8 cellular contexts compared by ENCODE assay signal in genomic region chr19:53520547-53521372, GRCh38. TPM values are rescaled to one million over a fixed set of nuclear protein-coding genes. Genes with fewer than 3 reads are reported as not detected.
A peak's percentile ranks its signal among the peaks of the same experiment; 100 is the strongest.
DNase-seq lines count a peak whose midpoint lies in the region; ATAC-seq and TF ChIP-seq lines count a peak whose summit lies in the region.

No MANE protein-coding gene starts in this region.

- ATAC-seq in GM19467 (IDR thresholded peaks at IDR 0.05; ENCODE audit: unreplicated experiment), result peak; percentile 88
- ATAC-seq in activated T-cell treated with anti-CD3 and anti-CD28 coated beads, Interleukin-2, amount 50 U/mL, for 4 hours, result peak; percentile 99

- no peaks in the 10 kb centered on the region for H4K20me1 ChIP-seq in OCI-LY7 (ENCODE audit: insufficient read depth, low read length)

- H3K4me1 ChIP-seq in OCI-LY7 (ENCODE audit: insufficient read depth, low read length, poor library complexity, severe bottlenecking) (peaks cover 5% of the 10 kb centered on the region), esophagus muscularis mucosa (peaks cover 6 to 17% (median 15%) of the 10 kb centered on the region in 4 donors), muscle layer of colon (ENCODE audit: insufficient read depth, low read length) (peaks cover 9% of the 10 kb centered on the region)

- peak overlapping the region; percentile 66 for H3K4me2 ChIP-seq in OCI-LY7 (ENCODE audit: low read length)

- WGBS in esophagus muscularis mucosa, result 4% methylated on average over 21 of the region's 46 CpGs

- H3K9me3 ChIP-seq in OCI-LY7 (ENCODE audit: low read length) (peaks cover 8% of the 10 kb centered on the region; the same call in 1 of the 2 replicates), esophagus muscularis mucosa (peaks cover 0 to 7% (median 3%) of the 10 kb centered on the region in 4 donors), muscle layer of colon (ENCODE audit: low read length) (no peaks in the 10 kb centered on the region)

- H3K9me3 Mint-ChIP-seq in activated T-cell treated with anti-CD3 and anti-CD28 coated beads, Interleukin-2, amount 50 U/mL, for 4 hours, result peaks cover 14% of the 10 kb centered on the region

- H3K36me3 ChIP-seq in OCI-LY7 (ENCODE audit: insufficient read depth, low read length) (peaks cover 11% of the 10 kb centered on the region), esophagus muscularis mucosa (no peaks in the 10 kb centered on the region), muscle layer of colon (ENCODE audit: insufficient read depth, low read length) (no peaks in the 10 kb centered on the region)

- H3K9ac ChIP-seq in muscle layer of colon (ENCODE audit: low read length), result peak overlapping the region; percentile 65

- H3K4me3 ChIP-seq in OCI-LY7 (ENCODE audit: low read depth, low read length, poor library complexity, severe bottlenecking) (peak overlapping the region; percentile 80), esophagus muscularis mucosa (peak overlapping the region; percentile 51 to 67 (median 58)), muscle layer of colon (ENCODE audit: low read depth in 1 of 2, low read length in 2 of 2) (peak overlapping the region; percentile 70 to 85)

- H3K27ac ChIP-seq in OCI-LY7 (ENCODE audit: low read depth, low read length, poor library complexity, severe bottlenecking) (no peak overlapping the region), esophagus muscularis mucosa (replicated peaks in 1 of 4) (peak overlapping the region; percentile 77 to 92 (median 87)), muscle layer of colon (ENCODE audit: low read depth, low read length) (peak overlapping the region; percentile 80)

- CTCF ChIA-PET in OCI-LY7 (lab: Charles Lee; ENCODE audit: unreplicated experiment), result no interaction called here

- intact Hi-C loops in OCI-LY7 (cut with micrococcal nuclease; ENCODE audit: unreplicated experiment) (no loop called here), esophagus muscularis mucosa (cut with DNase I) (no loop called here)

- peak overlapping the region; percentile 96 for H3K4me3 Mint-ChIP-seq in activated T-cell treated with anti-CD3 and anti-CD28 coated beads, Interleukin-2, amount 50 U/mL, for 4 hours

- DNase-seq in COLO668 (lab: John Stamatoyannopoulos, UW; ENCODE audit: unreplicated experiment) (peak; percentile 93), HS-27A (ENCODE audit: low read depth) (peak; percentile 95), OCI-LY7 (ENCODE audit: low spot score) (peak; percentile 91), esophagus muscularis mucosa (ENCODE audit: extremely low spot score) (peak; percentile 99)
- DNase-seq in activated T-cell treated with anti-CD3 and anti-CD28 coated beads, Interleukin-2, amount 50 U/mL, for 4 hours, result peak; percentile 82
- peak; percentile 63 to 73 for DNase-seq in stimulated activated CD8-positive, alpha-beta memory T cell treated with anti-CD3 and anti-CD28 coated beads, Interleukin-7, amount 100 ng/mL, for 1 hour (ENCODE audit: low read depth in 2 of 2)

- H3K36me3 Mint-ChIP-seq in activated T-cell treated with anti-CD3 and anti-CD28 coated beads, Interleukin-2, amount 50 U/mL, for 4 hours (ENCODE audit: insufficient read depth), result peaks cover 16% of the 10 kb centered on the region

- TF ChIP-seq CTCF in OCI-LY7 (conservative IDR thresholded peaks at IDR 0.05; ENCODE audit: low read length), result no peak
- TF ChIP-seq CTCF in esophagus muscularis mucosa (IDR thresholded peaks at IDR 0.05), result no peak

- TF ChIP-seq POLR2A in esophagus muscularis mucosa (IDR thresholded peaks at IDR 0.05; ENCODE audit: low read depth), result no peak

- H3K27me3 Mint-ChIP-seq in activated T-cell treated with anti-CD3 and anti-CD28 coated beads, Interleukin-2, amount 50 U/mL, for 4 hours (ENCODE audit: low read depth), result no peaks in the 10 kb centered on the region

- BruUV-seq in OCI-LY7 (replicated peaks; lab: Mats Ljungman, UMichigan), result no TSS peak

- no peaks in the 10 kb centered on the region for H3K9me2 ChIP-seq in OCI-LY7 (ENCODE audit: insufficient read depth, low read length)

- H3K27me3 ChIP-seq in esophagus muscularis mucosa (no peaks in the 10 kb centered on the region), muscle layer of colon (ENCODE audit: control insufficient read depth in 1 of 2, insufficient read depth in 2 of 2, low read length in 2 of 2) (no peaks in the 10 kb centered on the region)

- POLR2A ChIA-PET in OCI-LY7 (lab: Charles Lee), result interaction anchor here (0.5 to 0.6 kb wide), 2 partner anchors 190 to 327 kb away, joined by 3 to 6 read pairs; no protein-coding TSS in a partner anchor

- TF ChIP-seq EP300 in esophagus muscularis mucosa (IDR thresholded peaks at IDR 0.05), result peak; percentile 95

- H2AFZ ChIP-seq in OCI-LY7 (ENCODE audit: low read length), result peak overlapping the region; percentile 92

- H3K79me2 ChIP-seq in OCI-LY7 (ENCODE audit: insufficient read depth, low read depth, low read length), result no peaks in the 10 kb centered on the region

- H3K4me1 Mint-ChIP-seq in activated T-cell treated with anti-CD3 and anti-CD28 coated beads, Interleukin-2, amount 50 U/mL, for 4 hours (ENCODE audit: low read depth), result peaks cover 13% of the 10 kb centered on the region

RNA-seq across cellular contexts. Expression of gene ZNF331, which starts 17.2 kb away (rescaled TPM):
- total RNA-seq in OCI-LY7 (2014; rRNA removed; shearing (Covaris generic)), result 12.3 and 16.2 TPM in 2 replicates
- total RNA-seq in OCI-LY7 (2022) (23.7 and 26.3 TPM in 2 replicates), esophagus muscularis mucosa (10 to 100 TPM; 12.0 to 19.4 (median 16.3) TPM)
- total RNA-seq in activated T-cell treated with anti-CD3 and anti-CD28 coated beads, Interleukin-2, amount 50 U/mL, for 4 hours, result 10 to 100 TPM; 15.4 to 17.6 (median 15.7) TPM

RNA-seq across cellular contexts. Expression of gene ZNF813, which starts 53.2 kb away (rescaled TPM):
- total RNA-seq in OCI-LY7 (2014; rRNA removed; shearing (Covaris generic)), result 5.9 TPM in 2 replicates
- total RNA-seq in OCI-LY7 (2022) (6.6 and 6.7 TPM in 2 replicates), esophagus muscularis mucosa (1 to 10 TPM; 1.7 to 3.5 (median 3.2) TPM)
- total RNA-seq in activated T-cell treated with anti-CD3 and anti-CD28 coated beads, Interleukin-2, amount 50 U/mL, for 4 hours, result 1 to 10 TPM; 3.4 to 5.5 (median 4.6) TPM
